In the genomic region with DNA sequence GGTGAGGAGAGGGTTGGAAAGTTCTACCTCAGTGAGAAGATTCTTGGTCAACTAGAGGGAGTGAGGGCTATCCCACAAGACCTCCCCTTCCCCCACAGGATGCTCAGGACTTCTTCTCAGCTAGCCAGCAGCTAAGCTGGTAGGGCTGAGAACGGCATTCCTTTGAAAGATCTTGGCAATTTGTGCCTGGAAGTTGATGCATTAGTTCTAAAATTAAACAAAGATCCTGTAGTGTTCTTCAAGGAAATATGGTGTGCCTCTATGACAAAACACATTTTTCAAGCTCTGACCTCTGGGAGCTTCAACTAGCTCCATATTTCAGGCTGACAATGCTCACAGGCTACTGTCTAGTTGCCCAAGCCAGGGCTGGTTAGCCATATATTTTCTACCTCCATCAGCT, we compare ENCODE assay signal across 24 cellular contexts. TPM values are rescaled to one million over a fixed set of nuclear protein-coding genes. Genes with fewer than 3 reads are reported as not detected.
DNase-seq lines count a peak whose midpoint lies in the region; ATAC-seq and TF ChIP-seq lines count a peak whose summit lies in the region.
"Had no signal": no experiment of that assay in that cellular context is flagged by ENCODE, and none has a peak within 500 bp of the region (broad histone marks: within the 10 kb centered on the region; RNA-seq: fewer than 3 reads in every experiment).

No MANE protein-coding gene starts in this region.

- no peaks in the 10 kb centered on the region for H3K36me3 ChIP-seq in neural progenitor cell
- H3K36me3 ChIP-seq: colonic mucosa, MG63 had no signal

- peaks cover 35% of the 10 kb centered on the region for H3K36me3 Mint-ChIP-seq in neural progenitor cell
- no peaks in the 10 kb centered on the region for H3K36me3 Mint-ChIP-seq in CD4-positive, alpha-beta T cell (ENCODE audit: low read depth)
- H3K36me3 Mint-ChIP-seq: naive thymus-derived CD4-positive, alpha-beta T cell; stimulated activated effector memory CD8-positive, alpha-beta T cell treated with anti-CD3 and anti-CD28 coated beads, Interleukin-12 subunit alpha, Interleukin-12 subunit beta, amount 100 ng/mL, for 72 hours had no signal

- H3K4me2 ChIP-seq in neural progenitor cell = peak overlapping the region; percentile 98

- peak overlapping the region; percentile 82 for H3K4me3 ChIP-seq in WI38 (ENCODE audit: low read depth, low read length)
- H3K4me3 ChIP-seq in neural progenitor cell = no peak overlapping the region
- H3K4me3 ChIP-seq: colonic mucosa, MG63 had no signal

- H3F3A ChIP-seq in neural progenitor cell (ENCODE audit: low read depth) = peaks cover 14% of the 10 kb centered on the region

- TF ChIP-seq CTCF in WI38 (IDR thresholded peaks at IDR 0.05; ENCODE audit: low read depth, low read length) (no peak), neural progenitor cell (IDR thresholded peaks at IDR 0.05) (no peak)
- TF ChIP-seq CTCF in CD4-positive, alpha-beta T cell (IDR thresholded peaks at IDR 0.05) = no peak

- no peaks in the 10 kb centered on the region for H3K79me2 ChIP-seq in neural progenitor cell (ENCODE audit: low read depth)

- CTCF ChIA-PET in CD4-positive, alpha-beta T cell (lab: Charles Lee) = no interaction called here

- peaks cover 7% of the 10 kb centered on the region for H3K27me3 Mint-ChIP-seq in neural progenitor cell (ENCODE audit: insufficient read depth, low read depth)
- H3K27me3 Mint-ChIP-seq in CD4-positive, alpha-beta T cell = peaks cover 64% of the 10 kb centered on the region

- H3K9me3 ChIP-seq in neural progenitor cell (ENCODE audit: low read depth) = no peaks in the 10 kb centered on the region
- H3K9me3 ChIP-seq in CD4-positive, alpha-beta T cell (ENCODE audit: control insufficient read depth, low read length) = no peaks in the 10 kb centered on the region
- H3K9me3 ChIP-seq: colonic mucosa, MG63 had no signal

- no peak for ATAC-seq in stimulated activated naive CD8-positive, alpha-beta T cell treated with anti-CD3 and anti-CD28 coated beads, Interleukin-15, Interleukin-2, amounts not matched to agents 100 U/mL and 50 U/mL, for 24 hours
- no peak for ATAC-seq in HG02970 (IDR thresholded peaks at IDR 0.05; ENCODE audit: low FRiP score, unreplicated experiment)
- ATAC-seq in CD4-positive, alpha-beta T cell (ENCODE audit: poor library complexity) = no peak
- ATAC-seq: activated CD8-positive, alpha-beta T cell treated with anti-CD3 and anti-CD28 coated beads for 36 hours; activated T-helper 17 cell treated with anti-CD3 and anti-CD28 coated beads, Interleukin-2, amount 50 U/mL, for 72 hours; naive thymus-derived CD4-positive, alpha-beta T cell; stimulated activated effector memory CD8-positive, alpha-beta T cell treated with anti-CD3 and anti-CD28 coated beads, Interleukin-12 subunit alpha, Interleukin-12 subunit beta, amount 100 ng/mL, for 72 hours had no signal

- H3K9me3 Mint-ChIP-seq in neural progenitor cell = no peaks in the 10 kb centered on the region
- H3K9me3 Mint-ChIP-seq in CD4-positive, alpha-beta T cell = no peaks in the 10 kb centered on the region
- H3K9me3 Mint-ChIP-seq: activated CD8-positive, alpha-beta T cell treated with anti-CD3 and anti-CD28 coated beads for 36 hours; activated T-helper 17 cell treated with anti-CD3 and anti-CD28 coated beads, Interleukin-2, amount 50 U/mL, for 72 hours; mesothelial cell of epicardium had no signal

- DNase-seq in EH (ENCODE audit: low read depth) = peak; percentile 80
- DNase-seq in foreskin melanocyte = peak; percentile 59
- DNase-seq in neural progenitor cell (ENCODE audit: low spot score) = no peak
- no peak for DNase-seq in stimulated activated naive CD8-positive, alpha-beta T cell treated with anti-CD3 and anti-CD28 coated beads, Interleukin-15, Interleukin-2, amounts not matched to agents 100 U/mL and 50 U/mL, for 24 hours
- DNase-seq in retina = no peak
- DNase-seq in CD4-positive, alpha-beta T cell = no peak
- DNase-seq: activated CD8-positive, alpha-beta T cell treated with anti-CD3 and anti-CD28 coated beads for 36 hours; activated naive CD4-positive, alpha-beta T cell treated with anti-CD3 and anti-CD28 coated beads, Interleukin-2, amount 50 U/mL, for 16 hours; colonic mucosa; DND-41; effector CD8-positive, alpha-beta T cell; glutamatergic neuron; KG1; MG63; naive thymus-derived CD4-positive, alpha-beta T cell; OCI-M1; trophoblast cell had no signal

- intact Hi-C loops in CD4-positive, alpha-beta T cell (cut with DNase I, micrococcal nuclease) = no loop called here

- POLR2A ChIA-PET in CD4-positive, alpha-beta T cell (lab: Charles Lee) = no interaction called here

- H3K4me1 ChIP-seq in neural progenitor cell = peaks cover 5% of the 10 kb centered on the region

- H3K27ac ChIP-seq in neural progenitor cell = no peak overlapping the region
- no peak overlapping the region for H3K27ac ChIP-seq in CD4-positive, alpha-beta T cell (ENCODE audit: low read depth, low read length)
- H3K27ac ChIP-seq: colonic mucosa had no signal

- H4K20me1 ChIP-seq in neural progenitor cell (ENCODE audit: low read depth) = no peaks in the 10 kb centered on the region

- no peak overlapping the region for H3K9ac ChIP-seq in neural progenitor cell

- H3K27me3 ChIP-seq in neural progenitor cell = peaks cover 62% of the 10 kb centered on the region
- H3K27me3 ChIP-seq in CD4-positive, alpha-beta T cell (ENCODE audit: control insufficient read depth, insufficient read depth, low read length) = peaks cover 49% of the 10 kb centered on the region

- peak overlapping the region; percentile 93 for H3K4me3 Mint-ChIP-seq in neural progenitor cell
- H3K4me3 Mint-ChIP-seq in CD4-positive, alpha-beta T cell = no peak overlapping the region
- H3K4me3 Mint-ChIP-seq: activated CD8-positive, alpha-beta T cell treated with anti-CD3 and anti-CD28 coated beads for 36 hours; activated T-helper 17 cell treated with anti-CD3 and anti-CD28 coated beads, Interleukin-2, amount 50 U/mL, for 72 hours; naive thymus-derived CD4-positive, alpha-beta T cell; stimulated activated effector memory CD8-positive, alpha-beta T cell treated with anti-CD3 and anti-CD28 coated beads, Interleukin-12 subunit alpha, Interleukin-12 subunit beta, amount 100 ng/mL, for 72 hours had no signal

- H3K27ac Mint-ChIP-seq in neural progenitor cell = no peak overlapping the region
- no peak overlapping the region for H3K27ac Mint-ChIP-seq in CD4-positive, alpha-beta T cell
- H3K27ac Mint-ChIP-seq: activated CD8-positive, alpha-beta T cell treated with anti-CD3 and anti-CD28 coated beads for 36 hours; activated T-helper 17 cell treated with anti-CD3 and anti-CD28 coated beads, Interleukin-2, amount 50 U/mL, for 72 hours; CD14-positive monocyte; mesothelial cell of epicardium; naive thymus-derived CD4-positive, alpha-beta T cell; stimulated activated effector memory CD8-positive, alpha-beta T cell treated with anti-CD3 and anti-CD28 coated beads, Interleukin-12 subunit alpha, Interleukin-12 subunit beta, amount 100 ng/mL, for 72 hours had no signal

- H3K4me1 Mint-ChIP-seq in neural progenitor cell = peaks cover 39% of the 10 kb centered on the region
- no peaks in the 10 kb centered on the region for H3K4me1 Mint-ChIP-seq in CD4-positive, alpha-beta T cell (ENCODE audit: low read depth)
- H3K4me1 Mint-ChIP-seq: CD14-positive monocyte had no signal

- no peak overlapping the region for H2AFZ ChIP-seq in neural progenitor cell (replicated peaks)

RNA-seq across cellular contexts. Expression of gene LYPD1, which starts 2.3 kb away (rescaled TPM):
- total RNA-seq in neural progenitor cell (ENCODE audit: low replicate concordance) = 5.3 and 6.0 TPM in 2 replicates
- not detected for total RNA-seq in CD4-positive, alpha-beta T cell
- total RNA-seq: activated CD8-positive, alpha-beta T cell treated with anti-CD3 and anti-CD28 coated beads for 36 hours; activated T-helper 17 cell treated with anti-CD3 and anti-CD28 coated beads, Interleukin-2, amount 50 U/mL, for 72 hours; naive thymus-derived CD4-positive, alpha-beta T cell; T-helper 2 cell treated with Interferon-gamma antibody and Interleukin-4, amounts not matched to agents 100 ng/mL and 5 ng/mL, for 36 hours had no signal

Comparison
In these comparisons a context has a peak if more than half of its experiments do, and no peak if none do; other contexts are left out.
1. DNase-seq: peak in EH (single experiment) and foreskin melanocyte (single experiment); none in neural progenitor cell (single experiment), stimulated activated naive CD8-positive, alpha-beta T cell treated with anti-CD3 and anti-CD28 coated beads, Interleukin-15, Interleukin-2, amounts not matched to agents 100 U/mL and 50 U/mL, for 24 hours (single experiment), retina (single experiment) and CD4-positive, alpha-beta T cell (0 of 10).